In genomic region chr5:32047056-32047455, GRCh38 we compare ENCODE assay signal across 33 cellular contexts.
"Had no signal": no experiment of that assay in that cellular context is flagged by ENCODE, and none has a peak within 500 bp of the region (broad histone marks: within the 10 kb centered on the region; RNA-seq: fewer than 3 reads in every experiment).

No MANE protein-coding gene starts in this region.

- H3K4me3 Mint-ChIP-seq: activated CD4-positive, alpha-beta memory T cell treated with anti-CD3 and anti-CD28 coated beads, Interleukin-2, amount 10 ng/mL, durations not matched to agents 7 days and 5 days; activated CD8-positive, alpha-beta memory T cell treated with anti-CD3 and anti-CD28 coated beads, Interleukin-2, amount 10 ng/mL, durations not matched to agents 7 days and 5 days; activated naive CD8-positive, alpha-beta T cell treated with anti-CD3 and anti-CD28 coated beads for 36 hours; activated T-cell treated with anti-CD3 and anti-CD28 coated beads, Interleukin-2, amount 50 U/mL, for 72 hours; activated T-helper 17 cell treated with anti-CD3 and anti-CD28 coated beads, Interleukin-2, amount 50 U/mL, for 72 hours had no signal

- H3K9me3 ChIP-seq: ascending aorta, body of pancreas, breast epithelium, MG63 had no signal

- H3K9me3 Mint-ChIP-seq: activated CD4-positive, alpha-beta memory T cell treated with anti-CD3 and anti-CD28 coated beads, Interleukin-2, amount 10 ng/mL, durations not matched to agents 7 days and 5 days; activated naive CD8-positive, alpha-beta T cell treated with anti-CD3 and anti-CD28 coated beads for 36 hours; activated T-cell treated with anti-CD3 and anti-CD28 coated beads, Interleukin-2, amount 50 U/mL, for 72 hours; activated T-helper 17 cell treated with anti-CD3 and anti-CD28 coated beads, Interleukin-2, amount 50 U/mL, for 72 hours had no signal

- H3K27ac Mint-ChIP-seq: activated CD4-positive, alpha-beta memory T cell treated with anti-CD3 and anti-CD28 coated beads, Interleukin-2, amount 10 ng/mL, durations not matched to agents 7 days and 5 days; activated CD8-positive, alpha-beta memory T cell treated with anti-CD3 and anti-CD28 coated beads, Interleukin-2, amount 10 ng/mL, durations not matched to agents 7 days and 5 days; activated naive CD8-positive, alpha-beta T cell treated with anti-CD3 and anti-CD28 coated beads for 36 hours; activated T-cell treated with anti-CD3 and anti-CD28 coated beads, Interleukin-2, amount 50 U/mL, for 72 hours; activated T-helper 17 cell treated with anti-CD3 and anti-CD28 coated beads, Interleukin-2, amount 50 U/mL, for 72 hours had no signal

- H3K36me3 ChIP-seq: ascending aorta, breast epithelium, MG63, WERI-Rb-1 had no signal

- H3K27me3 Mint-ChIP-seq: activated naive CD8-positive, alpha-beta T cell treated with anti-CD3 and anti-CD28 coated beads for 36 hours; activated T-helper 17 cell treated with anti-CD3 and anti-CD28 coated beads, Interleukin-2, amount 50 U/mL, for 72 hours had no signal

- ATAC-seq: activated CD8-positive, alpha-beta memory T cell treated with anti-CD3 and anti-CD28 coated beads, Interleukin-2, amount 10 ng/mL, durations not matched to agents 7 days and 5 days; activated T-cell treated with anti-CD3 and anti-CD28 coated beads, Interleukin-2, amount 50 U/mL, for 72 hours; activated T-helper 17 cell treated with anti-CD3 and anti-CD28 coated beads, Interleukin-2, amount 50 U/mL, for 72 hours; body of pancreas; Right ventricle myocardium inferior had no signal

- H3K4me1 Mint-ChIP-seq: activated CD4-positive, alpha-beta memory T cell treated with anti-CD3 and anti-CD28 coated beads, Interleukin-2, amount 10 ng/mL, durations not matched to agents 7 days and 5 days; activated CD8-positive, alpha-beta memory T cell treated with anti-CD3 and anti-CD28 coated beads, Interleukin-2, amount 10 ng/mL, durations not matched to agents 7 days and 5 days; activated T-helper 17 cell treated with anti-CD3 and anti-CD28 coated beads, Interleukin-2, amount 50 U/mL, for 72 hours had no signal

- H3K27me3 ChIP-seq: ascending aorta, body of pancreas, breast epithelium, MG63 had no signal

- H3K4me3 ChIP-seq: ascending aorta, body of pancreas, breast epithelium, MG63, PC-9 had no signal

- H3K36me3 Mint-ChIP-seq: activated CD8-positive, alpha-beta memory T cell treated with anti-CD3 and anti-CD28 coated beads, Interleukin-2, amount 10 ng/mL, durations not matched to agents 7 days and 5 days; activated naive CD8-positive, alpha-beta T cell treated with anti-CD3 and anti-CD28 coated beads for 36 hours had no signal

- DNase-seq: activated CD4-positive, alpha-beta memory T cell treated with anti-CD3 and anti-CD28 coated beads, Interleukin-2, amount 10 ng/mL, durations not matched to agents 7 days and 5 days; activated CD4-positive, alpha-beta T cell treated with anti-CD3 and anti-CD28 coated beads for 1 hour; activated CD4-positive, alpha-beta T cell treated with anti-CD3 and anti-CD28 coated beads for 48 hours; activated CD4-positive, CD25-positive, alpha-beta regulatory T cell; activated CD8-positive, alpha-beta memory T cell treated with anti-CD3 and anti-CD28 coated beads for 24 hours; activated CD8-positive, alpha-beta memory T cell treated with anti-CD3 and anti-CD28 coated beads, Interleukin-2, amount 10 ng/mL, durations not matched to agents 7 days and 5 days; activated CD8-positive, alpha-beta memory T cell treated with anti-CD3 and anti-CD28 coated beads, Interleukin-2, amount 50 U/mL, for 48 hours; activated effector memory CD4-positive, alpha-beta T cell treated with anti-CD3 and anti-CD28 coated beads, Interleukin-2, amount 50 U/mL, for 16 hours; activated naive CD4-positive, alpha-beta T cell; activated naive CD4-positive, alpha-beta T cell treated with anti-CD3 and anti-CD28 coated beads, Interleukin-2, amount 50 U/mL, for 16 hours; activated naive CD8-positive, alpha-beta T cell treated with anti-CD3 and anti-CD28 coated beads for 36 hours; activated T-cell treated with anti-CD3 and anti-CD28 coated beads, Interleukin-2, amount 50 U/mL, for 72 hours; amygdala; body of pancreas; Karpas-422; MG63; NCI-H1048; NCI-H1105 treated with DMSO at 0.1 percent for 48 hours; NCI-H1436 treated with DMSO at 0.1 percent for 48 hours; NCI-H1694 treated with DMSO at 0.1 percent for 48 hours; NCI-H2029; NCI-H345; NCI-H524 treated with DMSO at 0.1 percent for 48 hours; NK-92 treated with Interleukin-12 subunit alpha and Interleukin-12 subunit beta, amount 100 ng/mL, for 24 hours; PC-9; SW 1271; T-helper 1 cell; T1000; WERI-Rb-1 had no signal

- H3K4me1 ChIP-seq: ascending aorta, body of pancreas, breast epithelium had no signal
